In genomic region chr5:162638849-162639248, GRCh38 we compare ENCODE assay signal across 15 cellular contexts.
A peak's percentile ranks its signal among the peaks of the same experiment; 100 is the strongest.
DNase-seq lines count a peak whose midpoint lies in the region; ATAC-seq, FAIRE-seq and TF ChIP-seq lines count a peak whose summit lies in the region.
"Had no signal": no experiment of that assay in that cellular context is flagged by ENCODE, and none has a peak within 500 bp of the region (broad histone marks: within the 10 kb centered on the region; RNA-seq: fewer than 3 reads in every experiment).

No MANE protein-coding gene starts in this region.

- H3F3A ChIP-seq in GM23338 (replicated peaks; ENCODE audit: low read depth), result no peaks in the 10 kb centered on the region

- 16% methylated on average over 1 of the region's 1 CpG for WGBS in hepatocyte (ENCODE audit: low lambda C conversion rate, missing lambda C conversion rate)
- WGBS in prostate gland, result 26% methylated on average over 1 of the region's 1 CpG
- WGBS in HepG2 (ENCODE audit: low lambda C conversion rate), result 0% methylated on average over 1 of the region's 1 CpG

- H3K79me2 ChIP-seq in GM23338 (replicated peaks; ENCODE audit: insufficient read depth), result no peaks in the 10 kb centered on the region
- no peaks in the 10 kb centered on the region for H3K79me2 ChIP-seq in hepatocyte
- no peaks in the 10 kb centered on the region for H3K79me2 ChIP-seq in HepG2 (ENCODE audit: insufficient read depth, low read length)

- BruUV-seq in HepG2 (replicated peaks; lab: Mats Ljungman, UMichigan), result no TSS peak

- intact Hi-C loops in prostate gland (cut with DNase I), result no loop called here
- intact Hi-C loops in HepG2 (cut with micrococcal nuclease; ENCODE audit: unreplicated experiment), result no loop called here

- peaks cover 32% of the 10 kb centered on the region for H3K4me1 ChIP-seq in GM23338 (ENCODE audit: insufficient read depth)
- no peaks in the 10 kb centered on the region for H3K4me1 ChIP-seq in hepatocyte (ENCODE audit: insufficient read depth)
- no peaks in the 10 kb centered on the region for H3K4me1 ChIP-seq in prostate gland (replicated peaks)
- no peaks in the 10 kb centered on the region for H3K4me1 ChIP-seq in HepG2 (ENCODE audit: insufficient read depth, low read length)
- H3K4me1 ChIP-seq: BLaER1 treated with 17β-estradiol and CSF1 and Interleukin-3, amounts not matched to agents 10 nM and 100 nM; HAP-1 had no signal

- FAIRE-seq in HepG2 (lab: Jason Lieb, UNC), result no peak
- FAIRE-seq: GM12878 had no signal

- H3K9me3 ChIP-seq in hepatocyte (ENCODE audit: low read depth) (no peaks in the 10 kb centered on the region), prostate gland (no peaks in the 10 kb centered on the region), HepG2 (ENCODE audit: low read length) (peaks cover 88% of the 10 kb centered on the region)
- H3K9me3 ChIP-seq: HAP-1 had no signal

- no peak overlapping the region for H3K9ac ChIP-seq in HepG2 (ENCODE audit: insufficient read depth, low read depth, low read length)
- H3K9ac ChIP-seq: BLaER1 treated with 17β-estradiol and CSF1 and Interleukin-3, amounts not matched to agents 10 nM and 100 nM had no signal

- peak overlapping the region; percentile 30 for H3K4me2 ChIP-seq in GM23338
- no peak overlapping the region for H3K4me2 ChIP-seq in hepatocyte
- no peak overlapping the region for H3K4me2 ChIP-seq in HepG2 (ENCODE audit: low read depth, low read length)
- H3K4me2 ChIP-seq: BLaER1 treated with 17β-estradiol and CSF1 and Interleukin-3, amounts not matched to agents 10 nM and 100 nM had no signal

- CTCF ChIA-PET in WTC11 (lab: Charles Lee) (no interaction called here), HepG2 (lab: Yijun Ruan, JAX; ENCODE audit: low intra/inter-chr PET ratio, low total read pairs) (no interaction called here)

- in situ Hi-C loops in HepG2 (cut with HindIII; ENCODE audit: extremely low pct_ligation_motif_present, low pct_unique_long_range_greater_than_20kb), result no loop called here

- DNase-seq in GM23338 (ENCODE audit: low spot score), result peak; percentile 17
- DNase-seq in WTC11 (ENCODE audit: low spot score), result no peak
- peak; percentile 12 for DNase-seq in iPS-NIHi11 (ENCODE audit: low spot score)
- no peak for DNase-seq in hepatocyte (ENCODE audit: low spot score)
- DNase-seq in prostate gland (ENCODE audit: low spot score), result no peak
- no peak for DNase-seq in HepG2 (ENCODE audit: low spot score)
- DNase-seq: Calu3; CD8-positive, alpha-beta T cell; DMS79 treated with DMSO at 0.1 percent for 48 hours; EL; GOT3 had no signal

- H3K9me3 Mint-ChIP-seq in GM23338 (peaks cover 20% of the 10 kb centered on the region), WTC11 (peaks cover 36% of the 10 kb centered on the region)

- no peak overlapping the region for H3K4me3 Mint-ChIP-seq in GM23338
- no peak overlapping the region for H3K4me3 Mint-ChIP-seq in WTC11
- H3K4me3 Mint-ChIP-seq: B cell; CD8-positive, alpha-beta T cell had no signal

- H4K20me1 ChIP-seq in GM23338 (replicated peaks; ENCODE audit: insufficient read depth), result no peaks in the 10 kb centered on the region
- H4K20me1 ChIP-seq in hepatocyte (ENCODE audit: insufficient read depth, poor library complexity, severe bottlenecking), result no peaks in the 10 kb centered on the region
- H4K20me1 ChIP-seq in HepG2 (ENCODE audit: insufficient read depth, low read length), result no peaks in the 10 kb centered on the region
- H4K20me1 ChIP-seq: BLaER1 treated with 17β-estradiol and CSF1 and Interleukin-3, amounts not matched to agents 10 nM and 100 nM had no signal

- TF ChIP-seq EP300 in HepG2 (IDR thresholded peaks at IDR 0.05; ENCODE audit: low read depth in 2 of 2, low read length in 2 of 2), result no peak
- no peak for TF ChIP-seq EP300 in HepG2 (CRISPR knock-in tag; IDR thresholded peaks at IDR 0.05; ENCODE audit: borderline replicate concordance)

- H3K9me2 ChIP-seq in GM23338 (ENCODE audit: insufficient read depth) (no peaks in the 10 kb centered on the region; the same call in 1 of the 2 replicates), hepatocyte (replicated peaks; ENCODE audit: insufficient read depth) (no peaks in the 10 kb centered on the region)

- no peak for TF ChIP-seq RAD21 in HepG2 (CRISPR knock-in tag; IDR thresholded peaks at IDR 0.05)

- TF ChIP-seq CTCF in GM23338 (conservative IDR thresholded peaks at IDR 0.05; ENCODE audit: low read depth in 2 of 2) (no peak), WTC11 (IDR thresholded peaks at IDR 0.05) (no peak), hepatocyte (IDR thresholded peaks at IDR 0.05; ENCODE audit: poor library complexity) (no peak), prostate gland (IDR thresholded peaks at IDR 0.05) (no peak), HepG2 (CRISPR knock-in tag; IDR thresholded peaks at IDR 0.05) (no peak)

- ATAC-seq in GM23338, result peak; percentile 71
- peak; percentile 71 for ATAC-seq in WTC11
- ATAC-seq in HepG2, result no peak
- ATAC-seq: CD8-positive, alpha-beta T cell; GM12878 had no signal

- H3K27ac ChIP-seq in GM23338 (ENCODE audit: low read depth) (no peak overlapping the region), hepatocyte (no peak overlapping the region), prostate gland (no peak overlapping the region), HepG2 (ENCODE audit: extremely low read length, insufficient read depth, low read length) (no peak overlapping the region)
- H3K27ac ChIP-seq: BLaER1 treated with 17β-estradiol and CSF1 and Interleukin-3, amounts not matched to agents 10 nM and 100 nM had no signal

- H3K36me3 Mint-ChIP-seq in GM23338 (ENCODE audit: low read depth), result peaks cover 28% of the 10 kb centered on the region
- peaks cover 23% of the 10 kb centered on the region for H3K36me3 Mint-ChIP-seq in WTC11
- H3K36me3 Mint-ChIP-seq: CD8-positive, alpha-beta T cell had no signal

- POLR2A ChIA-PET in WTC11 (lab: Charles Lee) (no interaction called here), HepG2 (lab: Yijun Ruan, JAX) (no interaction called here)

- H3K4me3 ChIP-seq in GM23338, result no peak overlapping the region
- H3K4me3 ChIP-seq in hepatocyte, result no peak overlapping the region
- H3K4me3 ChIP-seq in prostate gland, result no peak overlapping the region
- no peak overlapping the region for H3K4me3 ChIP-seq in HepG2 (replicated peaks in 1 of 3; ENCODE audit: insufficient read depth in 1 of 3, low read depth in 2 of 3, low read length in 3 of 3)
- H3K4me3 ChIP-seq: BLaER1 treated with 17β-estradiol and CSF1 and Interleukin-3, amounts not matched to agents 10 nM and 100 nM; GM12878; HAP-1 had no signal

- TF ChIP-seq POLR2A in prostate gland (IDR thresholded peaks at IDR 0.05), result no peak
- no peak for TF ChIP-seq POLR2A in HepG2 (IDR thresholded peaks at IDR 0.05; ENCODE audit: insufficient read depth in 1 of 2, low read depth in 2 of 2, low read length in 2 of 2)

- H3K4me1 Mint-ChIP-seq in GM23338, result peaks cover 24% of the 10 kb centered on the region
- peaks cover 33% of the 10 kb centered on the region for H3K4me1 Mint-ChIP-seq in WTC11
- H3K4me1 Mint-ChIP-seq: B cell had no signal

- no peak overlapping the region for H2AFZ ChIP-seq in GM23338
- H2AFZ ChIP-seq in hepatocyte, result no peak overlapping the region
- H2AFZ ChIP-seq in HepG2 (ENCODE audit: low read length), result no peak overlapping the region

- H3K27ac Mint-ChIP-seq in GM23338 (peak overlapping the region; percentile 88), WTC11 (peak overlapping the region; percentile 51; the same call in 1 of the 2 replicates)
- H3K27ac Mint-ChIP-seq: B cell; CD8-positive, alpha-beta T cell had no signal

- H3K36me3 ChIP-seq in GM23338 (ENCODE audit: insufficient read depth) (peaks cover 9% of the 10 kb centered on the region), hepatocyte (replicated peaks; ENCODE audit: insufficient read depth, low read depth) (no peaks in the 10 kb centered on the region), prostate gland (no peaks in the 10 kb centered on the region), HepG2 (replicated peaks in 1 of 2; ENCODE audit: control insufficient read depth in 1 of 2, insufficient read depth in 2 of 2, low read length in 2 of 2) (no peaks in the 10 kb centered on the region)
- H3K36me3 ChIP-seq: HAP-1 had no signal

- H3K27me3 Mint-ChIP-seq in GM23338 (ENCODE audit: insufficient read depth, low read depth, poor library complexity) (no peaks in the 10 kb centered on the region), WTC11 (ENCODE audit: low read depth) (no peaks in the 10 kb centered on the region; the same call in none of the 2 replicates)
- H3K27me3 Mint-ChIP-seq: B cell had no signal

- H3K27me3 ChIP-seq in GM23338 (ENCODE audit: insufficient read depth) (no peaks in the 10 kb centered on the region), hepatocyte (no peaks in the 10 kb centered on the region), prostate gland (replicated peaks; ENCODE audit: insufficient read depth) (no peaks in the 10 kb centered on the region), HepG2 (ENCODE audit: control insufficient read depth in 1 of 2, insufficient read depth in 2 of 2, low read length in 2 of 2) (no peaks in the 10 kb centered on the region; a peak in 1 of 5 replicates)
- H3K27me3 ChIP-seq: BLaER1 treated with 17β-estradiol and CSF1 and Interleukin-3, amounts not matched to agents 10 nM and 100 nM had no signal

TF ChIP-seq in WTC11, 78 proteins besides CTCF, POLR2A, EP300 and RAD21 (continues in another document):
- no peak for TF ChIP-seq NR2C2 (CRISPR knock-in tag; IDR thresholded peaks at IDR 0.05)
- TF ChIP-seq, protein P1, sequence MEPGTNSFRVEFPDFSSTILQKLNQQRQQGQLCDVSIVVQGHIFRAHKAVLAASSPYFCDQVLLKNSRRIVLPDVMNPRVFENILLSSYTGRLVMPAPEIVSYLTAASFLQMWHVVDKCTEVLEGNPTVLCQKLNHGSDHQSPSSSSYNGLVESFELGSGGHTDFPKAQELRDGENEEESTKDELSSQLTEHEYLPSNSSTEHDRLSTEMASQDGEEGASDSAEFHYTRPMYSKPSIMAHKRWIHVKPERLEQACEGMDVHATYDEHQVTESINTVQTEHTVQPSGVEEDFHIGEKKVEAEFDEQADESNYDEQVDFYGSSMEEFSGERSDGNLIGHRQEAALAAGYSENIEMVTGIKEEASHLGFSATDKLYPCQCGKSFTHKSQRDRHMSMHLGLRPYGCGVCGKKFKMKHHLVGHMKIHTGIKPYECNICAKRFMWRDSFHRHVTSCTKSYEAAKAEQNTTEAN (CRISPR knock-in tag; IDR thresholded peaks at IDR 0.05), result no peak

TF ChIP-seq in HepG2, 621 proteins besides CTCF, POLR2A, EP300 and RAD21 (continues in another document):
- TF ChIP-seq EHMT2 (IDR thresholded peaks at IDR 0.05; ENCODE audit: borderline replicate concordance, low read depth, low read length), result no peak
- no peak for TF ChIP-seq RFX1 (IDR thresholded peaks at IDR 0.05)
- TF ChIP-seq NFYB (CRISPR knock-in tag; IDR thresholded peaks at IDR 0.05), result no peak
- no peak for TF ChIP-seq ZSCAN30 (CRISPR knock-in tag; IDR thresholded peaks at IDR 0.05)
- TF ChIP-seq ZNF44 (CRISPR knock-in tag; IDR thresholded peaks at IDR 0.05), result no peak
- no peak for TF ChIP-seq ZBTB20 (CRISPR knock-in tag; IDR thresholded peaks at IDR 0.05; ENCODE audit: borderline replicate concordance, low read depth)
- no peak for TF ChIP-seq ZBTB42 (CRISPR knock-in tag; IDR thresholded peaks at IDR 0.05)
- no peak for TF ChIP-seq ZNF274 (CRISPR knock-in tag; IDR thresholded peaks at IDR 0.05)
- no peak for TF ChIP-seq NR2F6 (IDR thresholded peaks at IDR 0.05)
- no peak for TF ChIP-seq NR2F6 (CRISPR knock-in tag; IDR thresholded peaks at IDR 0.05)

Comparison
In these comparisons a context has a peak if more than half of its experiments do, and no peak if none do; other contexts are left out.
1. DNase-seq: peak in GM23338 (single experiment) and iPS-NIHi11 (single experiment); none in WTC11 (single experiment), hepatocyte (single experiment), prostate gland (single experiment) and HepG2 (single experiment).